In genomic region chr6:27505209-27506027, GRCh38 we compare ENCODE assay signal across 8 cellular contexts. TPM values are rescaled to one million over a fixed set of nuclear protein-coding genes. Genes with fewer than 3 reads are reported as not detected.
DNase-seq lines count a peak whose midpoint lies in the region; ATAC-seq, FAIRE-seq and TF ChIP-seq lines count a peak whose summit lies in the region.

No MANE protein-coding gene starts in this region.

- H3K36me3 Mint-ChIP-seq in activated naive CD4-positive, alpha-beta T cell treated with anti-CD3 and anti-CD28 coated beads, Interleukin-2, amount 50 U/mL, for 72 hours = no peaks in the 10 kb centered on the region
- no peaks in the 10 kb centered on the region for H3K36me3 Mint-ChIP-seq in type B pancreatic cell

- peak overlapping the region; percentile 52 for H3K4me3 Mint-ChIP-seq in type B pancreatic cell

- FAIRE-seq in A204.1 (lab: Jason Lieb, UNC) = peak; percentile 95

- H3K27me3 Mint-ChIP-seq in type B pancreatic cell = peaks cover 57% of the 10 kb centered on the region

- H3K9me3 Mint-ChIP-seq in activated naive CD4-positive, alpha-beta T cell treated with anti-CD3 and anti-CD28 coated beads, Interleukin-2, amount 50 U/mL, for 72 hours = no peaks in the 10 kb centered on the region
- H3K9me3 Mint-ChIP-seq in type B pancreatic cell = no peaks in the 10 kb centered on the region

- ATAC-seq in activated naive CD4-positive, alpha-beta T cell treated with anti-CD3 and anti-CD28 coated beads, Interleukin-2, amount 50 U/mL, for 72 hours = peak; percentile 17 to 22
- no peak for ATAC-seq in HG03469 (IDR thresholded peaks at IDR 0.05; ENCODE audit: unreplicated experiment)

- DNase-seq in HEK293T (ENCODE audit: extremely low spot score) (peak; percentile 51), RPMI7951 (ENCODE audit: low read depth) (peak; percentile 54), kidney glomerular epithelial cell (lab: John Stamatoyannopoulos, UW) (peak; percentile 83), type B pancreatic cell (ENCODE audit: extremely low spot score, unreplicated experiment) (no peak), CD1c-positive myeloid dendritic cell (ENCODE audit: extremely low spot score) (no peak)
- DNase-seq in activated naive CD4-positive, alpha-beta T cell treated with anti-CD3 and anti-CD28 coated beads, Interleukin-2, amount 50 U/mL, for 72 hours (ENCODE audit: low spot score in 2 of 2) = peak in 1 of 2 donors; percentile 35

- H3K4me1 Mint-ChIP-seq in type B pancreatic cell (ENCODE audit: unreplicated experiment) = peaks cover 7% of the 10 kb centered on the region

- peak overlapping the region; percentile 73 to 80 for H3K27ac Mint-ChIP-seq in activated naive CD4-positive, alpha-beta T cell treated with anti-CD3 and anti-CD28 coated beads, Interleukin-2, amount 50 U/mL, for 72 hours
- H3K27ac Mint-ChIP-seq in type B pancreatic cell = peak overlapping the region; percentile 65

- TF ChIP-seq CTCF in type B pancreatic cell (conservative IDR thresholded peaks at IDR 0.05) = no peak

- POLR2A ChIA-PET in HEK293T (lab: Yijun Ruan, JAX) = interaction anchor here (1.0 to 2.0 kb wide), 3 partner anchors 13 to 47 kb away, joined by 3 to 7 read pairs (median 6); partner anchors contain the start of gene ZNF184

- CTCF ChIA-PET in HEK293T (lab: Yijun Ruan, JAX) = interaction anchor here (0.8 to 1.5 kb wide), 5 partner anchors 13 to 291 kb away, joined by 3 to 9 read pairs (median 4); no protein-coding TSS in a partner anchor

TF ChIP-seq in HEK293T, 16 proteins besides CTCF, POLR2A, EP300 and RAD21:
- no peak for TF ChIP-seq ELF4 (IDR thresholded peaks at IDR 0.05)
- 0 out of 2 replicates have a peak, but pooled peaks have one; percentile 29 for TF ChIP-seq TARDBP (IDR thresholded peaks at IDR 0.05)
- no peak for TF ChIP-seq ZNF384 (IDR thresholded peaks at IDR 0.05)
- no peak for TF ChIP-seq NFRKB (IDR thresholded peaks at IDR 0.05)
- peak; percentile 37; the same call in 1 of the 2 replicates for TF ChIP-seq PKNOX1 (IDR thresholded peaks at IDR 0.05)
- 0 out of 2 replicates have a peak, but pooled peaks have one; percentile 24 for TF ChIP-seq ARNT (IDR thresholded peaks at IDR 0.05)
- TF ChIP-seq BHLHE40 (IDR thresholded peaks at IDR 0.05; ENCODE audit: borderline replicate concordance) = no peak
- TF ChIP-seq FOXA1 (IDR thresholded peaks at IDR 0.05) = no peak
- no peak for TF ChIP-seq SUZ12 (IDR thresholded peaks at IDR 0.05)
- TF ChIP-seq LEF1 (IDR thresholded peaks at IDR 0.05; ENCODE audit: borderline replicate concordance) = no peak
- no peak for TF ChIP-seq HDGF (IDR thresholded peaks at IDR 0.05; ENCODE audit: borderline replicate concordance)
- TF ChIP-seq L3MBTL2 (conservative IDR thresholded peaks at IDR 0.05) = no peak
- TF ChIP-seq FOXM1 (IDR thresholded peaks at IDR 0.05; ENCODE audit: borderline replicate concordance) = no peak; the same call in 1 of the 2 replicates
- peak; percentile 53; the same call in 1 of the 2 replicates for TF ChIP-seq CTBP1 (IDR thresholded peaks at IDR 0.05; ENCODE audit: borderline replicate concordance)
- no peak for TF ChIP-seq SP1 (IDR thresholded peaks at IDR 0.05)
- 0 out of 2 replicates have a peak, but pooled peaks have one; percentile 38 for TF ChIP-seq FOXK2 (IDR thresholded peaks at IDR 0.05)

RNA-seq across cellular contexts. Expression of gene ZNF184, which starts 32.5 kb away (rescaled TPM):
- 16.4 and 24.2 TPM in 2 replicates for total RNA-seq in RPMI7951 (2014; rRNA removed; shearing (Covaris generic))
- total RNA-seq in activated naive CD4-positive, alpha-beta T cell treated with anti-CD3 and anti-CD28 coated beads, Interleukin-2, amount 50 U/mL, for 72 hours = 10 to 100 TPM; 10.2 to 15.4 TPM
- total RNA-seq in type B pancreatic cell (ENCODE audit: low replicate concordance) = 9.9 and 14.5 TPM in 2 replicates

Comparison
In these comparisons a context has a peak if more than half of its experiments do, and no peak if none do; other contexts are left out.
1. DNase-seq: peak in HEK293T (single experiment), RPMI7951 (single experiment) and kidney glomerular epithelial cell (single experiment); none in type B pancreatic cell (single experiment) and CD1c-positive myeloid dendritic cell (single experiment).